Comparison of ENCODE assay signal across 1 cellular context in the genomic region with DNA sequence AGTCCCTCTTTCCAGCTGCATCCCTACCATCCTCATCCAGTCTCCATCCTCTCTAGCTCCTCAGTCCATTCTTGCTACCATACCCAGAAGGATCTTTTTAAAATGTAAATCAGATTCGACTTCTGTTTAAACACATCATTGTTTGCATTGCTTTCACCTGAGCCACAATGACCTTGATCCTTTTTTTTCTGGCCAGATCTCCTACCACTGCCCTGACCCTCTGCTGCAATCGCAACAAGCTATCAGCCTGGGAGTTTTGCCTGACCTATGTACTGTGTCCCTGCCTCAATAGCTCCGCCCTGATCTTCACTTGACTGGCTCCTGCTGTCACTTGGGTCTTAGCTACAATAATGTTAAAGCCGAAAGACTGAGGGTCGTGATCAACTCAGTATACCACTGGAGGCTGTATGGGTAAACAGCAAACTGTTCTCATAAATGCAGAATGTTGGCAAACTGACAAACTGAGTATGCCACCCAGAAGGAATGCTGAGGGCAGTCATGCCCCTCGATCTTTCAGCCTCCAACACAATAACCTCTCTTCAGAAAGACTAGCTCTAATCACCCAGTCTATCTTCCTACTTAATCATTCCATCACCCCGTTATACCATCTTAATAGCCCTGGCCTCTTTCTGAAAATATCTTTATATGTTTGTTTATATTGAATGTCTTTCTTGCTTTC.
TF ChIP-seq lines count a peak whose summit lies in the region.

No MANE protein-coding gene starts in this region.

TF ChIP-seq in HepG2, 621 proteins besides CTCF, POLR2A, EP300 and RAD21 (continued from another document and continues in another):
- TF ChIP-seq, protein P1, sequence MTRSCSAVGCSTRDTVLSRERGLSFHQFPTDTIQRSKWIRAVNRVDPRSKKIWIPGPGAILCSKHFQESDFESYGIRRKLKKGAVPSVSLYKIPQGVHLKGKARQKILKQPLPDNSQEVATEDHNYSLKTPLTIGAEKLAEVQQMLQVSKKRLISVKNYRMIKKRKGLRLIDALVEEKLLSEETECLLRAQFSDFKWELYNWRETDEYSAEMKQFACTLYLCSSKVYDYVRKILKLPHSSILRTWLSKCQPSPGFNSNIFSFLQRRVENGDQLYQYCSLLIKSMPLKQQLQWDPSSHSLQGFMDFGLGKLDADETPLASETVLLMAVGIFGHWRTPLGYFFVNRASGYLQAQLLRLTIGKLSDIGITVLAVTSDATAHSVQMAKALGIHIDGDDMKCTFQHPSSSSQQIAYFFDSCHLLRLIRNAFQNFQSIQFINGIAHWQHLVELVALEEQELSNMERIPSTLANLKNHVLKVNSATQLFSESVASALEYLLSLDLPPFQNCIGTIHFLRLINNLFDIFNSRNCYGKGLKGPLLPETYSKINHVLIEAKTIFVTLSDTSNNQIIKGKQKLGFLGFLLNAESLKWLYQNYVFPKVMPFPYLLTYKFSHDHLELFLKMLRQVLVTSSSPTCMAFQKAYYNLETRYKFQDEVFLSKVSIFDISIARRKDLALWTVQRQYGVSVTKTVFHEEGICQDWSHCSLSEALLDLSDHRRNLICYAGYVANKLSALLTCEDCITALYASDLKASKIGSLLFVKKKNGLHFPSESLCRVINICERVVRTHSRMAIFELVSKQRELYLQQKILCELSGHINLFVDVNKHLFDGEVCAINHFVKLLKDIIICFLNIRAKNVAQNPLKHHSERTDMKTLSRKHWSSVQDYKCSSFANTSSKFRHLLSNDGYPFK (CRISPR knock-in tag; IDR thresholded peaks at IDR 0.05; ENCODE audit: borderline replicate concordance), result no peak
- TF ChIP-seq HMG20B (CRISPR knock-in tag; conservative IDR thresholded peaks at IDR 0.05) (no peak), ZNF234 (CRISPR knock-in tag; conservative IDR thresholded peaks at IDR 0.05) (no peak), LCORL (IDR thresholded peaks at IDR 0.05) (no peak), LCORL (CRISPR knock-in tag; IDR thresholded peaks at IDR 0.05) (peak; percentile 54; the same call in 1 of the 2 replicates), ZNF772 (CRISPR knock-in tag; IDR thresholded peaks at IDR 0.05) (no peak), RFXANK (CRISPR knock-in tag; IDR thresholded peaks at IDR 0.05) (no peak), SMYD3 (CRISPR knock-in tag; IDR thresholded peaks at IDR 0.05) (no peak), JARID2 (CRISPR knock-in tag; IDR thresholded peaks at IDR 0.05; ENCODE audit: insufficient replicate concordance) (no peak), SPEN (CRISPR knock-in tag; IDR thresholded peaks at IDR 0.05; ENCODE audit: low read depth) (0 out of 2 replicates have a peak, but pooled peaks have one; percentile 25), ZFP41 (CRISPR knock-in tag; IDR thresholded peaks at IDR 0.05; ENCODE audit: borderline replicate concordance) (no peak), ZNF460 (CRISPR knock-in tag; IDR thresholded peaks at IDR 0.05; ENCODE audit: borderline replicate concordance) (no peak), SALL1 (CRISPR knock-in tag; IDR thresholded peaks at IDR 0.05) (peak; percentile 67), CENPBD1 (CRISPR knock-in tag; IDR thresholded peaks at IDR 0.05; ENCODE audit: borderline replicate concordance, low read depth) (no peak), ZNF790 (CRISPR knock-in tag; IDR thresholded peaks at IDR 0.05; ENCODE audit: borderline replicate concordance) (no peak), ZSCAN12 (CRISPR knock-in tag; IDR thresholded peaks at IDR 0.05) (no peak), CEBPG (CRISPR knock-in tag; IDR thresholded peaks at IDR 0.05) (no peak), PRDM4 (CRISPR knock-in tag; IDR thresholded peaks at IDR 0.05; ENCODE audit: borderline replicate concordance) (no peak), ZMYM4 (CRISPR knock-in tag; IDR thresholded peaks at IDR 0.05) (peak; percentile 84), ZNF724P (CRISPR knock-in tag; IDR thresholded peaks at IDR 0.05; ENCODE audit: borderline replicate concordance) (no peak), ZNF317 (CRISPR knock-in tag; IDR thresholded peaks at IDR 0.05) (no peak), RFX3 (CRISPR knock-in tag; IDR thresholded peaks at IDR 0.05) (no peak), POLR2G (IDR thresholded peaks at IDR 0.05; ENCODE audit: low read depth, low read length) (no peak), ZNF292 (CRISPR knock-in tag; IDR thresholded peaks at IDR 0.05; ENCODE audit: borderline replicate concordance, low read depth) (peak; percentile 39; the same call in 1 of the 2 replicates), ZNF615 (CRISPR knock-in tag; IDR thresholded peaks at IDR 0.05; ENCODE audit: borderline replicate concordance) (no peak), ZNF792 (CRISPR knock-in tag; IDR thresholded peaks at IDR 0.05) (no peak), GABPA (IDR thresholded peaks at IDR 0.05; ENCODE audit: low read depth, low read length) (no peak), GABPA (CRISPR knock-in tag; IDR thresholded peaks at IDR 0.05; ENCODE audit: low read depth) (no peak), ZBTB20 (CRISPR knock-in tag; IDR thresholded peaks at IDR 0.05; ENCODE audit: borderline replicate concordance, low read depth) (peak; percentile 47; the same call in 1 of the 2 replicates), ZNF816 (CRISPR knock-in tag; IDR thresholded peaks at IDR 0.05; ENCODE audit: borderline replicate concordance) (no peak), ZNF138 (CRISPR knock-in tag; IDR thresholded peaks at IDR 0.05; ENCODE audit: low read depth) (no peak), ZNF251 (CRISPR knock-in tag; IDR thresholded peaks at IDR 0.05) (no peak), ZNF530 (CRISPR knock-in tag; IDR thresholded peaks at IDR 0.05; ENCODE audit: low read depth) (no peak), NFYB (CRISPR knock-in tag; IDR thresholded peaks at IDR 0.05) (no peak), ATAD3A (CRISPR knock-in tag; IDR thresholded peaks at IDR 0.05) (no peak), ARID2 (CRISPR knock-in tag; IDR thresholded peaks at IDR 0.05; ENCODE audit: borderline replicate concordance) (no peak), SOX5 (CRISPR knock-in tag; IDR thresholded peaks at IDR 0.05; ENCODE audit: borderline replicate concordance) (peak; percentile 28; the same call in 1 of the 2 replicates), ZNF674 (CRISPR knock-in tag; IDR thresholded peaks at IDR 0.05; ENCODE audit: low read depth) (no peak), FOXA3 (CRISPR knock-in tag; IDR thresholded peaks at IDR 0.05) (peak; percentile 46; the same call in 1 of the 2 replicates), FOXA1 (IDR thresholded peaks at IDR 0.05) (no peak), FOXA1 (CRISPR knock-in tag; IDR thresholded peaks at IDR 0.05) (peak; percentile 19; the same call in 1 of the 2 replicates), ESRRA (CRISPR knock-in tag; IDR thresholded peaks at IDR 0.05; ENCODE audit: low read depth) (peak; percentile 61; the same call in 1 of the 2 replicates), KAT8 (CRISPR knock-in tag; IDR thresholded peaks at IDR 0.05) (0 out of 2 replicates have a peak, but pooled peaks have one; percentile 20), ATM (IDR thresholded peaks at IDR 0.05; ENCODE audit: borderline replicate concordance) (no peak), KLF12 (CRISPR knock-in tag; IDR thresholded peaks at IDR 0.05; ENCODE audit: borderline replicate concordance) (no peak), DR1 (CRISPR knock-in tag; IDR thresholded peaks at IDR 0.05) (no peak), NR2F2 (IDR thresholded peaks at IDR 0.05; ENCODE audit: borderline replicate concordance, low read depth) (0 out of 2 replicates have a peak, but pooled peaks have one; percentile 34), FOXO1 (CRISPR knock-in tag; IDR thresholded peaks at IDR 0.05) (no peak; the same call in 1 of the 2 replicates), JUN (CRISPR knock-in tag; IDR thresholded peaks at IDR 0.05) (no peak), FOXP1 (IDR thresholded peaks at IDR 0.05) (no peak), FOXP1 (CRISPR knock-in tag; IDR thresholded peaks at IDR 0.05) (no peak), ZNF770 (CRISPR knock-in tag; IDR thresholded peaks at IDR 0.05) (no peak), PHF8 (CRISPR knock-in tag; IDR thresholded peaks at IDR 0.05) (no peak), ZNF432 (CRISPR knock-in tag; IDR thresholded peaks at IDR 0.05; ENCODE audit: borderline replicate concordance) (no peak), ZNF713 (CRISPR knock-in tag; IDR thresholded peaks at IDR 0.05) (no peak), KLF13 (CRISPR knock-in tag; IDR thresholded peaks at IDR 0.05) (no peak), KLF15 (CRISPR knock-in tag; IDR thresholded peaks at IDR 0.05; ENCODE audit: borderline replicate concordance) (no peak), SP2 (CRISPR knock-in tag; IDR thresholded peaks at IDR 0.05) (no peak)
- TF ChIP-seq, protein P2, sequence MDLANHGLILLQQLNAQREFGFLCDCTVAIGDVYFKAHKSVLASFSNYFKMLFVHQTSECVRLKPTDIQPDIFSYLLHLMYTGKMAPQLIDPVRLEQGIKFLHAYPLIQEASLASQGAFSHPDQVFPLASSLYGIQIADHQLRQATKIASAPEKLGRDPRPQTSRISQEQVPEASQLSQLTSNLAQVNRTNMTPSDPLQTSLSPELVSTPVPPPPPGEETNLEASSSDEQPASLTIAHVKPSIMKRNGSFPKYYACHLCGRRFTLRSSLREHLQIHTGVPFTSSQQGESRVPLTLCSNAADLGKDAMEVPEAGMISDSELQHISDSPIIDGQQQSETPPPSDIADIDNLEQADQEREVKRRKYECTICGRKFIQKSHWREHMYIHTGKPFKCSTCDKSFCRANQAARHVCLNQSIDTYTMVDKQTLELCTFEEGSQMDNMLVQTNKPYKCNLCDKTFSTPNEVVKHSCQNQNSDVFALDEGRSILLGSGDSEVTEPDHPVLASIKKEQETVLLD (CRISPR knock-in tag; IDR thresholded peaks at IDR 0.05; ENCODE audit: low read depth), result no peak
- TF ChIP-seq, protein P3, sequence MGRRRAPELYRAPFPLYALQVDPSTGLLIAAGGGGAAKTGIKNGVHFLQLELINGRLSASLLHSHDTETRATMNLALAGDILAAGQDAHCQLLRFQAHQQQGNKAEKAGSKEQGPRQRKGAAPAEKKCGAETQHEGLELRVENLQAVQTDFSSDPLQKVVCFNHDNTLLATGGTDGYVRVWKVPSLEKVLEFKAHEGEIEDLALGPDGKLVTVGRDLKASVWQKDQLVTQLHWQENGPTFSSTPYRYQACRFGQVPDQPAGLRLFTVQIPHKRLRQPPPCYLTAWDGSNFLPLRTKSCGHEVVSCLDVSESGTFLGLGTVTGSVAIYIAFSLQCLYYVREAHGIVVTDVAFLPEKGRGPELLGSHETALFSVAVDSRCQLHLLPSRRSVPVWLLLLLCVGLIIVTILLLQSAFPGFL (CRISPR knock-in tag; IDR thresholded peaks at IDR 0.05), result no peak
- TF ChIP-seq, protein P4, sequence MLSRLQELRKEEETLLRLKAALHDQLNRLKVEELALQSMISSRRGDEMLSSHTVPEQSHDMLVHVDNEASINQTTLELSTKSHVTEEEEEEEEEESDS (CRISPR knock-in tag; IDR thresholded peaks at IDR 0.05; ENCODE audit: borderline replicate concordance), result no peak
- TF ChIP-seq, protein P5, sequence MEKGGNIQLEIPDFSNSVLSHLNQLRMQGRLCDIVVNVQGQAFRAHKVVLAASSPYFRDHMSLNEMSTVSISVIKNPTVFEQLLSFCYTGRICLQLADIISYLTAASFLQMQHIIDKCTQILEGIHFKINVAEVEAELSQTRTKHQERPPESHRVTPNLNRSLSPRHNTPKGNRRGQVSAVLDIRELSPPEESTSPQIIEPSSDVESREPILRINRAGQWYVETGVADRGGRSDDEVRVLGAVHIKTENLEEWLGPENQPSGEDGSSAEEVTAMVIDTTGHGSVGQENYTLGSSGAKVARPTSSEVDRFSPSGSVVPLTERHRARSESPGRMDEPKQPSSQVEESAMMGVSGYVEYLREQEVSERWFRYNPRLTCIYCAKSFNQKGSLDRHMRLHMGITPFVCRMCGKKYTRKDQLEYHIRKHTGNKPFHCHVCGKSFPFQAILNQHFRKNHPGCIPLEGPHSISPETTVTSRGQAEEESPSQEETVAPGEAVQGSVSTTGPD (CRISPR knock-in tag; IDR thresholded peaks at IDR 0.05), result no peak
- TF ChIP-seq, protein P6, sequence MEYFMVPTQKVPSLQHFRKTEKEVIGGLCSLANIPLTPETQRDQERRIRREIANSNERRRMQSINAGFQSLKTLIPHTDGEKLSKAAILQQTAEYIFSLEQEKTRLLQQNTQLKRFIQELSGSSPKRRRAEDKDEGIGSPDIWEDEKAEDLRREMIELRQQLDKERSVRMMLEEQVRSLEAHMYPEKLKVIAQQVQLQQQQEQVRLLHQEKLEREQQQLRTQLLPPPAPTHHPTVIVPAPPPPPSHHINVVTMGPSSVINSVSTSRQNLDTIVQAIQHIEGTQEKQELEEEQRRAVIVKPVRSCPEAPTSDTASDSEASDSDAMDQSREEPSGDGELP (IDR thresholded peaks at IDR 0.05; ENCODE audit: borderline replicate concordance, low read depth), result peak; percentile 60; the same call in 1 of the 2 replicates
